Comparison of ENCODE assay signal across 17 cellular contexts in the genomic region with DNA sequence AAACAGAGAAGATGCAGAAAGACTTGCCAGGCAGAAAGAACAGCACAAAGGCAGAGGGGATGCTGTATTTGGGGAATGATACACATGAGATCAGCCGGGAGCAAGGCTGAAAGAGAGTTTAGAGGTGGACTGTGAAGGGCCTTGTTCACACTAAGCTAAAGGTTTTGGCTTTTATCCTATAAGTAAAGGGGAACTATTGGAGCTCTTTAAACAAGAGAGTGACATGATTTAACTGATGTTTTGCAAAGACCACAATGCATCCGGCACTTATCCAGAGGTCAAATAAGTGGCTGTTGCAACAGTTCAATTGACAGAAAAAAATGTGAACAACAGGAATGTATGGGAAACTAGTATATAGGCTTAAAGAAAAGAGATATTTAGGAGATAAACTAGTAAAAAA.
DNase-seq lines count a peak whose midpoint lies in the region; ATAC-seq, FAIRE-seq and TF ChIP-seq lines count a peak whose summit lies in the region.
"Had no signal": no experiment of that assay in that cellular context is flagged by ENCODE, and none has a peak within 500 bp of the region (broad histone marks: within the 10 kb centered on the region; RNA-seq: fewer than 3 reads in every experiment).

No MANE protein-coding gene starts in this region.

- dilution Hi-C loops in mammary epithelial cell (cut with HindIII; ENCODE audit: low sequenced_read_pairs), result no loop called here

- H3K27ac Mint-ChIP-seq in MCF 10A (ENCODE audit: low read depth, unreplicated experiment), result no peak overlapping the region
- H3K27ac Mint-ChIP-seq: activated T-helper 17 cell treated with anti-CD3 and anti-CD28 coated beads, Interleukin-2, amount 50 U/mL, for 72 hours; immature natural killer cell; naive B cell had no signal

- H3K4me1 Mint-ChIP-seq in MCF 10A (ENCODE audit: insufficient read depth, unreplicated experiment), result peaks cover 15% of the 10 kb centered on the region
- H3K4me1 Mint-ChIP-seq: central memory CD8-positive, alpha-beta T cell had no signal

- CTCF ChIA-PET in mammary epithelial cell (lab: Charles Lee; ENCODE audit: low non-redundant PET) (no interaction called here), MCF 10A (lab: Yijun Ruan, JAX) (interaction anchor here (0.7 to 9.7 kb wide), 4 partner anchors 32 to 134 kb away, joined by 3 to 316 read pairs (median 12); no protein-coding TSS in a partner anchor)

- H3K9ac ChIP-seq in mammary epithelial cell (ENCODE audit: insufficient read depth, low read length), result no peak overlapping the region

- H3K9me3 ChIP-seq in mammary epithelial cell (replicated peaks; ENCODE audit: insufficient read depth, low read length), result no peaks in the 10 kb centered on the region
- H3K9me3 ChIP-seq in thoracic aorta, result no peaks in the 10 kb centered on the region
- no peaks in the 10 kb centered on the region for H3K9me3 ChIP-seq in pancreas
- H3K9me3 ChIP-seq: testis had no signal

- H3K27ac ChIP-seq in mammary epithelial cell (ENCODE audit: insufficient read depth, low read depth, low read length) (no peak overlapping the region), thoracic aorta (peak overlapping the region; percentile 47 to 61), pancreas (no peak overlapping the region)
- H3K27ac ChIP-seq: testis had no signal

- FAIRE-seq in pancreas (lab: Jason Lieb, UNC), result no peak
- FAIRE-seq: GM18507 had no signal

- POLR2A ChIA-PET in MCF 10A (lab: Yijun Ruan, JAX), result interaction anchor here (1.0 to 3.3 kb wide), 6 partner anchors 8 to 65 kb away, joined by 3 to 24 read pairs (median 8); no protein-coding TSS in a partner anchor

- ATAC-seq in thoracic aorta (ENCODE audit: insufficient number of reproducible peaks, low FRiP score, low read depth) (no peak), pancreas (no peak), GM19397 (IDR thresholded peaks at IDR 0.05; ENCODE audit: unreplicated experiment) (no peak), HG03280 (IDR thresholded peaks at IDR 0.05; ENCODE audit: unreplicated experiment) (no peak)

- no peaks in the 10 kb centered on the region for H3K79me2 ChIP-seq in mammary epithelial cell (ENCODE audit: insufficient read depth, low read length)

- TF ChIP-seq CTCF in mammary epithelial cell (conservative IDR thresholded peaks at IDR 0.05 in 1 of 2, IDR thresholded peaks at IDR 0.05 in 1 of 2; ENCODE audit: extremely low read depth in 1 of 2, insufficient read depth in 1 of 2, low read depth in 1 of 2, low read length in 2 of 2) (no peak), MCF 10A (IDR thresholded peaks at IDR 0.05; ENCODE audit: unreplicated experiment) (no peak), fibroblast of mammary gland (conservative IDR thresholded peaks at IDR 0.05; ENCODE audit: control insufficient read depth, insufficient read depth, low read depth, low read length) (no peak), thoracic aorta (IDR thresholded peaks at IDR 0.05) (no peak), pancreas (IDR thresholded peaks at IDR 0.05) (no peak)

- no peak overlapping the region for H2AFZ ChIP-seq in mammary epithelial cell (ENCODE audit: low read depth, low read length)

- H3K27me3 Mint-ChIP-seq in MCF 10A (ENCODE audit: insufficient read depth, unreplicated experiment), result no peaks in the 10 kb centered on the region
- H3K27me3 Mint-ChIP-seq: activated T-helper 17 cell treated with anti-CD3 and anti-CD28 coated beads, Interleukin-2, amount 50 U/mL, for 72 hours; central memory CD8-positive, alpha-beta T cell; naive B cell had no signal

- no peak overlapping the region for H3K4me2 ChIP-seq in mammary epithelial cell (ENCODE audit: insufficient read depth, low read depth, low read length)

- in situ Hi-C loops in mammary epithelial cell (cut with MboI; ENCODE audit: low sequenced_read_pairs in 2 of 2), result loop anchor here in 1 of 2 donors (10.0 kb wide), 1 partner anchor 119 kb away; no protein-coding TSS in a partner anchor

- no peaks in the 10 kb centered on the region for H3K9me3 Mint-ChIP-seq in MCF 10A (ENCODE audit: unreplicated experiment)
- H3K9me3 Mint-ChIP-seq: activated T-helper 17 cell treated with anti-CD3 and anti-CD28 coated beads, Interleukin-2, amount 50 U/mL, for 72 hours; central memory CD8-positive, alpha-beta T cell; immature natural killer cell; naive B cell had no signal

- no peaks in the 10 kb centered on the region for H4K20me1 ChIP-seq in mammary epithelial cell (ENCODE audit: insufficient read depth, low read length)

- no peak overlapping the region for H3K4me3 Mint-ChIP-seq in MCF 10A (ENCODE audit: unreplicated experiment)
- H3K4me3 Mint-ChIP-seq: activated T-helper 17 cell treated with anti-CD3 and anti-CD28 coated beads, Interleukin-2, amount 50 U/mL, for 72 hours; central memory CD8-positive, alpha-beta T cell; immature natural killer cell; naive B cell had no signal

- no peak for DNase-seq in mammary epithelial cell
- DNase-seq in MCF 10A (ENCODE audit: unreplicated experiment), result no peak
- peak; percentile 55 for DNase-seq in RPMI7951 (ENCODE audit: low read depth)
- peak; percentile 80 for DNase-seq in fibroblast of mammary gland (ENCODE audit: low read depth)
- no peak for DNase-seq in thoracic aorta (ENCODE audit: low spot score)
- DNase-seq in pancreas, result no peak
- DNase-seq: activated CD4-positive, alpha-beta T cell treated with anti-CD3 and anti-CD28 coated beads for 1 hour; DMS79 treated with DMSO at 0.1 percent for 48 hours; immature natural killer cell; naive B cell; NCI-H510A; testis had no signal

- H3K4me3 ChIP-seq in mammary epithelial cell (replicated peaks in 1 of 3; ENCODE audit: insufficient read depth in 1 of 3, low read depth in 2 of 3, low read length in 3 of 3) (no peak overlapping the region), fibroblast of mammary gland (ENCODE audit: control insufficient read depth, low read depth, low read length) (no peak overlapping the region), thoracic aorta (no peak overlapping the region), pancreas (no peak overlapping the region)
- H3K4me3 ChIP-seq: testis had no signal

- no peaks in the 10 kb centered on the region for H3K36me3 Mint-ChIP-seq in MCF 10A (ENCODE audit: insufficient read depth, unreplicated experiment)

- 97% methylated on average over 2 of the region's 2 CpGs for WGBS in mammary epithelial cell (ENCODE audit: low coverage, missing lambda C conversion rate)
- WGBS in pancreas, 2 donors, result 87 to 89% methylated on average over 2 of the region's 2 CpGs

- H3K36me3 ChIP-seq in mammary epithelial cell (ENCODE audit: insufficient read depth, low read length) (no peaks in the 10 kb centered on the region), thoracic aorta (no peaks in the 10 kb centered on the region), pancreas (no peaks in the 10 kb centered on the region)

- H3K4me1 ChIP-seq in mammary epithelial cell (ENCODE audit: insufficient read depth, low read length) (peaks cover 31% of the 10 kb centered on the region), thoracic aorta (ENCODE audit: control insufficient read depth in 1 of 2, low read depth in 2 of 2) (peaks cover 15 to 28% of the 10 kb centered on the region in 2 donors), pancreas (no peaks in the 10 kb centered on the region)
- H3K4me1 ChIP-seq: testis had no signal

- BruUV-seq in mammary epithelial cell (replicated peaks; lab: Mats Ljungman, UMichigan) (TSS peak; percentile 30), MCF 10A (replicated peaks; lab: Mats Ljungman, UMichigan) (no TSS peak)

- H3K27me3 ChIP-seq in mammary epithelial cell (ENCODE audit: insufficient read depth, low read length), result no peaks in the 10 kb centered on the region
- H3K27me3 ChIP-seq in thoracic aorta (replicated peaks; ENCODE audit: insufficient read depth), result no peaks in the 10 kb centered on the region
- H3K27me3 ChIP-seq in pancreas, result no peaks in the 10 kb centered on the region
- H3K27me3 ChIP-seq: testis had no signal

- intact Hi-C loops in mammary epithelial cell (cut with micrococcal nuclease), result no loop called here
- intact Hi-C loops in MCF 10A (cut with micrococcal nuclease), result loop anchor here (5.0 kb wide), 1 partner anchor 34 kb away; no protein-coding TSS in a partner anchor
- intact Hi-C loops in pancreas (cut with DNase I), result no loop called here

Comparison
In these comparisons a context has a peak if more than half of its experiments do, and no peak if none do; other contexts are left out.
1. DNase-seq: peak in RPMI7951 (single experiment) and fibroblast of mammary gland (single experiment); none in mammary epithelial cell (single experiment), MCF 10A (single experiment), thoracic aorta (single experiment) and pancreas (0 of 6).
2. H3K27ac ChIP-seq: peak in thoracic aorta (2 of 2); none in mammary epithelial cell (single experiment) and pancreas (0 of 4).